Comparison of ENCODE assay signal across 27 cellular contexts in the genomic region with DNA sequence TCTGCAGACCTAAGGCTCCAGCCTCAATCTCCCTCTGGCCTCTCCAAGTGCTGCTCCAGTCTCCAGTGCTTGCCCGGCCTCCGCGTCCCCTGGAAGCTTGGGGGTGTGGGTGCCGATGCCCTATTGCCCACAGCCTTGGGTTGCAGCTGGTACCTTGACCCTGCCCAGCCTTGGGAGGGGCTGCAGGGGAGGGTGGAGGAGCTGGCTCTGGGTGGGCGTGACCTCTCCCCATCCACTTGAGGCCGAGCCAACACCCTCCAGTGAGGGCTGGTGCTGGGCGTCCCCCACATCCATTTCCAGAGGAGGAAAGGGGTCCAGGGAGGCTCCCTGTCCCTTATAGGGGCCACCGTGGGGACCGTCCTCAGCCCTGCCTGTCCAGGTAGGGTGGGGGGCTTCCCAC.
"Had no signal": no experiment of that assay in that cellular context is flagged by ENCODE, and none has a peak within 500 bp of the region (broad histone marks: within the 10 kb centered on the region; RNA-seq: fewer than 3 reads in every experiment).

No MANE protein-coding gene starts in this region.

- H3K9me3 ChIP-seq: stomach, suprapubic skin, testis, thoracic aorta, thyroid gland, tibial artery, tibial nerve, transverse colon, upper lobe of left lung, upper lobe of right lung, uterus, vagina had no signal

- FAIRE-seq: urothelium cell line had no signal

- H3K36me3 ChIP-seq: stomach, suprapubic skin, thoracic aorta, thyroid gland, tibial artery, transverse colon, upper lobe of right lung, uterus, vagina had no signal

- H3K27me3 ChIP-seq: suprapubic skin, testis, thyroid gland, tibial nerve, transverse colon, upper lobe of left lung, upper lobe of right lung, uterus, vagina had no signal

- ATAC-seq: stimulated activated effector memory CD8-positive, alpha-beta T cell treated with anti-CD3 and anti-CD28 coated beads, Interleukin-12 subunit alpha, Interleukin-12 subunit beta, amount 100 ng/mL, for 72 hours; stimulated activated memory B cell treated with anti-CD40 and anti-IgM and Interleukin-4, amounts not matched to agents 10 μg/mL and 1 μg/mL and 100 μg/mL, for 72 hours; stimulated activated naive B cell treated with anti-CD40 and anti-IgM and Interleukin-4, amounts not matched to agents 10 μg/mL and 1 μg/mL and 100 μg/mL, for 72 hours; stimulated activated naive CD8-positive, alpha-beta T cell treated with anti-CD3 and anti-CD28 coated beads, Interleukin-15, amount 100 ng/mL, for 72 hours; stimulated activated naive CD8-positive, alpha-beta T cell treated with anti-CD3 and anti-CD28 coated beads, Interleukin-15, Interleukin-2, amounts not matched to agents 100 U/mL and 50 U/mL, for 24 hours; upper lobe of right lung had no signal

- H3K4me1 ChIP-seq: suprapubic skin, thyroid gland, tibial artery, tibial nerve, transverse colon, upper lobe of left lung, upper lobe of right lung, uterus, vagina had no signal

- H3K4me3 ChIP-seq: stomach, suprapubic skin, testis, thoracic aorta, thyroid gland, tibial artery, tibial nerve, transverse colon, upper lobe of left lung, upper lobe of right lung, uterus, vagina had no signal

- H3K27ac ChIP-seq: stomach, suprapubic skin, testis, thoracic aorta, thyroid gland, tibial artery, tibial nerve, transverse colon, upper lobe of left lung, upper lobe of right lung, uterus, vagina had no signal

- DNase-seq: stimulated activated CD4-positive, alpha-beta T cell treated with anti-CD3 and anti-CD28 coated beads, Interleukin-2, amount 100 ng/mL, for 48 hours; stimulated activated CD4-positive, alpha-beta T cell treated with anti-CD3 and anti-CD28 coated beads, Interleukin-4, amount 100 ng/mL, for 1 hour; stimulated activated CD4-positive, alpha-beta T cell treated with anti-CD3 and anti-CD28 coated beads, Interleukin-4, amount 100 ng/mL, for 24 hours; stimulated activated CD4-positive, alpha-beta T cell treated with anti-CD3 and anti-CD28 coated beads, Interleukin-4, amount 100 ng/mL, for 4 hours; stimulated activated CD8-positive, alpha-beta memory T cell treated with anti-CD3 and anti-CD28 coated beads, Interleukin-4, amount 100 ng/mL, for 48 hours; stimulated activated naive B cell treated with anti-CD40 and anti-IgM and Interleukin-4, amounts not matched to agents 10 μg/mL and 1 μg/mL and 100 μg/mL, for 72 hours; stimulated activated naive CD4-positive, alpha-beta T cell; stimulated activated naive CD4-positive, alpha-beta T cell treated with Interleukin-2 at 50 U/mL for 16 hours; stimulated activated naive CD8-positive, alpha-beta T cell treated with anti-CD3 and anti-CD28 coated beads, Interleukin-15, amount 100 ng/mL, for 72 hours; stimulated activated naive CD8-positive, alpha-beta T cell treated with anti-CD3 and anti-CD28 coated beads, Interleukin-15, Interleukin-2, amounts not matched to agents 100 U/mL and 50 U/mL, for 24 hours; stomach; substantia nigra; testis; thyroid gland; tibial artery; transverse colon; trophoblast cell; upper lobe of left lung; upper lobe of right lung; uterus had no signal
